In the genomic region with DNA sequence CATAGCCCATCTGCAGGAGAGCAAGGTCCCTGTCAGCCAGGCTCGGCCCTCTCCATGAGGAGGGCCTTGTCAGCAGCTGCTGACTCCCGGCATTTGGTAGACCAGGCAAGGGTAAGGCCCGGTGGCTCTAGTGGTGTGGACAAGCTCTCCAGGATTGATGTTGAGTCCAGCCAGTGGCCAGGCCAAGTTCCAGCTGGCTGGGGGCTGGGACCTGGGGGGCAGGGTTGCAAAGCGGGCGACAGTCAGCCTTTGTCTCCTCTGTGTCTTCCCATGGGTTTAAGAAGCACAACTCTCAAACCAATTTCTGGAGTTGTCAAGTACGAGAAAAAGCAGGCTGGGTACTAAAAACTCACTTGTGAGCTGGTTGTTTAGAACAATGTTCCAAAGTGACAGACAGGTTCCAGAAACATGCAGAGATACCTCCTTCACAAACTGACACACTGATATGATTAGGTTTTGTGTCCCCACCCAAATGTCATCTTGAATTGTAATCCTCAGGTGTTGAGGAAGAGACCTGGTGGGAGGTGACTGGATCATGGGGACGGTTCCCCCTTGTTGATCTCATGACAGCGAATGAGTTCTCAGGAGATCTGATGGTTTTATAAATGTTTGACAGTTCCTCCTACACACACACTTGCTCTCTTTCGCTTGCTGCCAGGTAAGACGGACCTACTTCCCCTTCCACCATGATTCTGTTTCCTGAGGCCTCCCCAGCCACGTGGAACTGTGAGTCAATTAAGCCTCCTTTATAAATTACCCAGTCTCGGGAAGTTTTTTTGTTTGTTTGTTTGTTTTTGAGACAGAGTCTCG, we compare ENCODE assay signal across 1 cellular context.
TF ChIP-seq lines count a peak whose summit lies in the region.

No MANE protein-coding gene starts in this region.

TF ChIP-seq in K562, 482 proteins besides CTCF, POLR2A, EP300 and RAD21 (continued from another document):
- TF ChIP-seq MAX (CRISPR knock-in tag; IDR thresholded peaks at IDR 0.05) (peak; percentile 60; the same call in 1 of the 2 replicates), SOX6 (IDR thresholded peaks at IDR 0.05) (no peak), ZBTB40 (IDR thresholded peaks at IDR 0.05) (no peak), ZBTB40 (CRISPR knock-in tag; IDR thresholded peaks at IDR 0.05) (peak; percentile 10; the same call in 1 of the 2 replicates), ZNF77 (CRISPR knock-in tag; IDR thresholded peaks at IDR 0.05) (no peak), CHCHD3 (CRISPR knock-in tag; IDR thresholded peaks at IDR 0.05) (0 out of 2 replicates have a peak, but pooled peaks have one; percentile 36), TEAD4 (IDR thresholded peaks at IDR 0.05; ENCODE audit: low read length) (no peak), TEAD4 (CRISPR knock-in tag; IDR thresholded peaks at IDR 0.05; ENCODE audit: borderline replicate concordance) (0 out of 2 replicates have a peak, but pooled peaks have one; percentile 44), POLR2G (IDR thresholded peaks at IDR 0.05; ENCODE audit: low read depth, low read length) (peak; percentile 51), E2F3 (CRISPR knock-in tag; IDR thresholded peaks at IDR 0.05) (no peak), SIN3A (IDR thresholded peaks at IDR 0.05; ENCODE audit: borderline replicate concordance in 2 of 2, control insufficient read depth in 1 of 2, low read depth in 2 of 2, low read length in 2 of 2) (peak in 1 of 2 experiments; percentile 10; a peak in 1 of 4 replicates), FOXA3 (CRISPR knock-in tag; conservative IDR thresholded peaks at IDR 0.05 in 1 of 2, IDR thresholded peaks at IDR 0.05 in 1 of 2) (no peak), HBP1 (CRISPR knock-in tag; IDR thresholded peaks at IDR 0.05) (0 out of 2 replicates have a peak, but pooled peaks have one; percentile 13)
- TF ChIP-seq, protein P1, sequence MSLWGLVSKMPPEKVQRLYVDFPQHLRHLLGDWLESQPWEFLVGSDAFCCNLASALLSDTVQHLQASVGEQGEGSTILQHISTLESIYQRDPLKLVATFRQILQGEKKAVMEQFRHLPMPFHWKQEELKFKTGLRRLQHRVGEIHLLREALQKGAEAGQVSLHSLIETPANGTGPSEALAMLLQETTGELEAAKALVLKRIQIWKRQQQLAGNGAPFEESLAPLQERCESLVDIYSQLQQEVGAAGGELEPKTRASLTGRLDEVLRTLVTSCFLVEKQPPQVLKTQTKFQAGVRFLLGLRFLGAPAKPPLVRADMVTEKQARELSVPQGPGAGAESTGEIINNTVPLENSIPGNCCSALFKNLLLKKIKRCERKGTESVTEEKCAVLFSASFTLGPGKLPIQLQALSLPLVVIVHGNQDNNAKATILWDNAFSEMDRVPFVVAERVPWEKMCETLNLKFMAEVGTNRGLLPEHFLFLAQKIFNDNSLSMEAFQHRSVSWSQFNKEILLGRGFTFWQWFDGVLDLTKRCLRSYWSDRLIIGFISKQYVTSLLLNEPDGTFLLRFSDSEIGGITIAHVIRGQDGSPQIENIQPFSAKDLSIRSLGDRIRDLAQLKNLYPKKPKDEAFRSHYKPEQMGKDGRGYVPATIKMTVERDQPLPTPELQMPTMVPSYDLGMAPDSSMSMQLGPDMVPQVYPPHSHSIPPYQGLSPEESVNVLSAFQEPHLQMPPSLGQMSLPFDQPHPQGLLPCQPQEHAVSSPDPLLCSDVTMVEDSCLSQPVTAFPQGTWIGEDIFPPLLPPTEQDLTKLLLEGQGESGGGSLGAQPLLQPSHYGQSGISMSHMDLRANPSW (CRISPR knock-in tag; IDR thresholded peaks at IDR 0.05), result peak; percentile 74; the same call in 1 of the 2 replicates
- TF ChIP-seq, protein P2, sequence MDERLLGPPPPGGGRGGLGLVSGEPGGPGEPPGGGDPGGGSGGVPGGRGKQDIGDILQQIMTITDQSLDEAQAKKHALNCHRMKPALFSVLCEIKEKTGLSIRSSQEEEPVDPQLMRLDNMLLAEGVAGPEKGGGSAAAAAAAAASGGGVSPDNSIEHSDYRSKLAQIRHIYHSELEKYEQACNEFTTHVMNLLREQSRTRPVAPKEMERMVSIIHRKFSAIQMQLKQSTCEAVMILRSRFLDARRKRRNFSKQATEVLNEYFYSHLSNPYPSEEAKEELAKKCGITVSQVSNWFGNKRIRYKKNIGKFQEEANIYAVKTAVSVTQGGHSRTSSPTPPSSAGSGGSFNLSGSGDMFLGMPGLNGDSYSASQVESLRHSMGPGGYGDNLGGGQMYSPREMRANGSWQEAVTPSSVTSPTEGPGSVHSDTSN (CRISPR knock-in tag; IDR thresholded peaks at IDR 0.05; ENCODE audit: low read depth), result 0 out of 2 replicates have a peak, but pooled peaks have one; percentile 23
- TF ChIP-seq, protein P2 (tag; conservative IDR thresholded peaks at IDR 0.05; ENCODE audit: low read depth), result no peak
